In the genomic region with DNA sequence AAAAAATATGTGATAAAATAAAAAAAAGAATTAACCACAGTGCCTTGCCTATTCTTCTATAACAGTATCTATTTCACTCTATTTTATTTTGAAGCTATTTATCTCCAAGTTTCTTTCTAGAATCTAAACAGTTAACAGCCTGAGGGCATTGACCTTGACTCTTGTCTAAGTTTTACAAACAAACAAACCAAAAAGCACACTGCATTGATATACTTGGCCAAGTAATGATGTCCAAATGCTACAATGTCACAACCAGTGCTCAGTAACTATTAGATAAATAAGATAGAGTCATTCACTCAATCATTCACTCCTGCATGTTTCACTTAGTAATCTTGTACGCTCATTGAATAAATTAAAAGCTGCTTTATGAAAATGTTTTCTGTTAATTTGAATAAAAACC, we compare ENCODE assay signal across 26 cellular contexts.
A peak's percentile ranks its signal among the peaks of the same experiment; 100 is the strongest.
DNase-seq lines count a peak whose midpoint lies in the region; ATAC-seq, FAIRE-seq and TF ChIP-seq lines count a peak whose summit lies in the region.
"Had no signal": no experiment of that assay in that cellular context is flagged by ENCODE, and none has a peak within 500 bp of the region (broad histone marks: within the 10 kb centered on the region; RNA-seq: fewer than 3 reads in every experiment).

No MANE protein-coding gene starts in this region.

- TF ChIP-seq CTCF in 22Rv1 (IDR thresholded peaks at IDR 0.05) (no peak), VCaP (conservative IDR thresholded peaks at IDR 0.05) (no peak), HepG2 (CRISPR knock-in tag; IDR thresholded peaks at IDR 0.05) (no peak), right lobe of liver (IDR thresholded peaks at IDR 0.05) (no peak), dorsolateral prefrontal cortex (IDR thresholded peaks at IDR 0.05 in 54 of 56, conservative IDR thresholded peaks at IDR 0.05 in 2 of 56; ENCODE audit: low read depth in 1 of 56, partially characterized antibody in 56 of 56) (no peak)

- WGBS in HepG2 (ENCODE audit: low lambda C conversion rate): 93% methylated on average over 1 of the region's 1 CpG
- WGBS in right lobe of liver (ENCODE audit: insufficient coverage, low coverage, low lambda C conversion rate, missing lambda C conversion rate): 40% methylated on average over 1 of the region's 1 CpG

- BruUV-seq in HepG2 (replicated peaks; lab: Mats Ljungman, UMichigan): no TSS peak

- H3K27ac ChIP-seq in 22Rv1: peak overlapping the region; percentile 54
- peak overlapping the region; percentile 74 for H3K27ac ChIP-seq in VCaP
- no peak overlapping the region for H3K27ac ChIP-seq in HepG2 (ENCODE audit: extremely low read length, insufficient read depth, low read length)
- peak overlapping the region in 2 of 3 donors; percentile 35 to 44 for H3K27ac ChIP-seq in right lobe of liver
- no peak overlapping the region for H3K27ac ChIP-seq in dorsolateral prefrontal cortex
- H3K27ac ChIP-seq: BLaER1 had no signal

- no peak overlapping the region for H3K4me3 ChIP-seq in HepG2 (replicated peaks in 1 of 3; ENCODE audit: insufficient read depth in 1 of 3, low read depth in 2 of 3, low read length in 3 of 3)
- H3K4me3 ChIP-seq in right lobe of liver: no peak overlapping the region
- no peak overlapping the region for H3K4me3 ChIP-seq in dorsolateral prefrontal cortex
- H3K4me3 ChIP-seq: BLaER1, GM12878 had no signal

- FAIRE-seq in HepG2 (lab: Jason Lieb, UNC) (no peak), GM12892 (lab: Jason Lieb, UNC) (no peak)
- FAIRE-seq: A204.1, GM19239 had no signal

- no peaks in the 10 kb centered on the region for H4K20me1 ChIP-seq in HepG2 (ENCODE audit: insufficient read depth, low read length)
- H4K20me1 ChIP-seq: BLaER1 had no signal

- intact Hi-C loops in HepG2 (cut with micrococcal nuclease; ENCODE audit: unreplicated experiment): no loop called here
- intact Hi-C loops in right lobe of liver (cut with DNase I): no loop called here
- intact Hi-C loops in dorsolateral prefrontal cortex (cut with DNase I): no loop called here

- H3K9me3 ChIP-seq in HepG2 (ENCODE audit: low read length) (no peaks in the 10 kb centered on the region), right lobe of liver (no peaks in the 10 kb centered on the region)
- H3K9me3 ChIP-seq: BE2C, BLaER1 had no signal

- no peak overlapping the region for H2AFZ ChIP-seq in HepG2 (ENCODE audit: low read length)

- TF ChIP-seq EP300 in HepG2 (IDR thresholded peaks at IDR 0.05; ENCODE audit: low read depth in 2 of 2, low read length in 2 of 2): no peak
- no peak for TF ChIP-seq EP300 in HepG2 (CRISPR knock-in tag; IDR thresholded peaks at IDR 0.05; ENCODE audit: borderline replicate concordance)

- H3K79me2 ChIP-seq in HepG2 (ENCODE audit: insufficient read depth, low read length): no peaks in the 10 kb centered on the region

- POLR2A ChIA-PET in HepG2 (lab: Yijun Ruan, JAX): no interaction called here

- H3K27me3 ChIP-seq in HepG2 (ENCODE audit: control insufficient read depth in 1 of 2, insufficient read depth in 2 of 2, low read length in 2 of 2) (no peaks in the 10 kb centered on the region), right lobe of liver (no peaks in the 10 kb centered on the region), dorsolateral prefrontal cortex (no peaks in the 10 kb centered on the region)
- H3K27me3 ChIP-seq: BE2C, BLaER1 had no signal

- H3K4me1 ChIP-seq in HepG2 (ENCODE audit: insufficient read depth, low read length) (peaks cover 14% of the 10 kb centered on the region), right lobe of liver (peaks cover 0 to 17% (median 3%) of the 10 kb centered on the region in 4 donors)
- H3K4me1 ChIP-seq: BE2C had no signal

- no peak for TF ChIP-seq RAD21 in HepG2 (CRISPR knock-in tag; IDR thresholded peaks at IDR 0.05)

- in situ Hi-C loops in HepG2 (cut with HindIII; ENCODE audit: extremely low pct_ligation_motif_present, low pct_unique_long_range_greater_than_20kb): no loop called here

- no peak for TF ChIP-seq POLR2A in HepG2 (IDR thresholded peaks at IDR 0.05; ENCODE audit: insufficient read depth in 1 of 2, low read depth in 2 of 2, low read length in 2 of 2)
- TF ChIP-seq POLR2A in right lobe of liver (IDR thresholded peaks at IDR 0.05): no peak
- TF ChIP-seq POLR2A in GM12892 (IDR thresholded peaks at IDR 0.05; ENCODE audit: low read depth, low read length): no peak

- no peak overlapping the region for H3K9ac ChIP-seq in HepG2 (ENCODE audit: insufficient read depth, low read depth, low read length)
- H3K9ac ChIP-seq: BLaER1 had no signal

- no peak for DNase-seq in HepG2 (ENCODE audit: low spot score)
- DNase-seq in right lobe of liver: no peak
- no peak for DNase-seq in activated effector memory CD4-positive, alpha-beta T cell treated with Interleukin-2 at 50 U/mL for 16 hours
- DNase-seq in GM12892 (ENCODE audit: insufficient read length): no peak
- DNase-seq in dorsolateral prefrontal cortex: no peak
- DNase-seq: 8988T; ACHN; BE2C; C1 segment of cervical spinal cord; CD4-positive, alpha-beta memory T cell; CD4-positive, CD25-positive, alpha-beta regulatory T cell; CD8-positive, alpha-beta memory T cell; COR-L47; DMS 273 treated with DMSO at 0.1 percent for 48 hours; DMS153; DMS53; DMS79; DND-41; EL; GDM1 had no signal

- no peak overlapping the region for H3K4me2 ChIP-seq in HepG2 (ENCODE audit: low read depth, low read length)
- H3K4me2 ChIP-seq: BLaER1 had no signal

- CTCF ChIA-PET in HepG2 (lab: Yijun Ruan, JAX; ENCODE audit: low intra/inter-chr PET ratio, low total read pairs): no interaction called here

- no peaks in the 10 kb centered on the region for H3K36me3 ChIP-seq in HepG2 (replicated peaks in 1 of 2; ENCODE audit: control insufficient read depth in 1 of 2, insufficient read depth in 2 of 2, low read length in 2 of 2)
- no peaks in the 10 kb centered on the region for H3K36me3 ChIP-seq in right lobe of liver
- H3K36me3 ChIP-seq: BE2C, BLaER1 had no signal

- ATAC-seq in HepG2 (no peak), right lobe of liver (peak; percentile 78 to 94 (median 86))
- ATAC-seq: GM12878 had no signal

TF ChIP-seq in HepG2, 621 proteins besides CTCF, POLR2A, EP300 and RAD21:
- no peak for TF ChIP-seq MAFK (conservative IDR thresholded peaks at IDR 0.05 in 1 of 2, IDR thresholded peaks at IDR 0.05 in 1 of 2; ENCODE audit: low read length in 2 of 2)
- no peak for TF ChIP-seq ZNF724P (CRISPR knock-in tag; IDR thresholded peaks at IDR 0.05; ENCODE audit: borderline replicate concordance)
- TF ChIP-seq, protein P1, sequence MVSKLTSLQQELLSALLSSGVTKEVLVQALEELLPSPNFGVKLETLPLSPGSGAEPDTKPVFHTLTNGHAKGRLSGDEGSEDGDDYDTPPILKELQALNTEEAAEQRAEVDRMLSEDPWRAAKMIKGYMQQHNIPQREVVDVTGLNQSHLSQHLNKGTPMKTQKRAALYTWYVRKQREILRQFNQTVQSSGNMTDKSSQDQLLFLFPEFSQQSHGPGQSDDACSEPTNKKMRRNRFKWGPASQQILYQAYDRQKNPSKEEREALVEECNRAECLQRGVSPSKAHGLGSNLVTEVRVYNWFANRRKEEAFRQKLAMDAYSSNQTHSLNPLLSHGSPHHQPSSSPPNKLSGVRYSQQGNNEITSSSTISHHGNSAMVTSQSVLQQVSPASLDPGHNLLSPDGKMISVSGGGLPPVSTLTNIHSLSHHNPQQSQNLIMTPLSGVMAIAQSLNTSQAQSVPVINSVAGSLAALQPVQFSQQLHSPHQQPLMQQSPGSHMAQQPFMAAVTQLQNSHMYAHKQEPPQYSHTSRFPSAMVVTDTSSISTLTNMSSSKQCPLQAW (CRISPR knock-in tag; IDR thresholded peaks at IDR 0.05): no peak
- peak; percentile 85; the same call in 1 of the 2 replicates for TF ChIP-seq ZNF652 (CRISPR knock-in tag; IDR thresholded peaks at IDR 0.05; ENCODE audit: borderline replicate concordance, low read depth)

Comparison
In these comparisons a context has a peak if more than half of its experiments do, and no peak if none do; other contexts are left out.
1. H3K27ac ChIP-seq: peak in 22Rv1 (single experiment), VCaP (single experiment) and right lobe of liver (2 of 3); none in HepG2 (single experiment) and dorsolateral prefrontal cortex (0 of 59).